Comparison of ENCODE assay signal across 1 cellular context in the genomic region with DNA sequence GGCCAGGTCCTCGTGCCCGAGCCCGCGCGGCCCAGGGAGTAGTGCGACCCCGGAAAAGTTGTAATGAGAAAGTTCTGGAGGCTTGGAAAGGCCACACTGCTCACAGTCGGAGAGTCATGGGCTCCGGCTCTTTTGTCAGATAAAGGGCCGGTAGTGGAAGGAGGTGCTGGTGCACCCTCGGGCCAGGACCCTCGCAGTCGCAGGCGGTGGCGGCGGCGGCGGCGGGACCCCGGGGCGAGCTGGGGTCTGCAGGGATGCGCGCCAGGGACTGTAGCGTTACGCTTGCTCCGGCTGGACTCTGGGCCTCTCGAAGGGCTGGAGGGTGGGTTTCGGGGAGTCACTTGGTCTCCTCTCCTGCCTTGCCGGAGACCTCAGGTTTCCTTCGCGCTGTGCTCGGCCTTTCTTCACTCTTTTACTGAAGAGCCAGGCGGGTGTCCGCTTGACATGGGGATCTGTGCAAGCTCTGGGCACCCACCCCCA.
A peak's percentile ranks its signal among the peaks of the same experiment; 100 is the strongest.
TF ChIP-seq lines count a peak whose summit lies in the region.

No MANE protein-coding gene starts in this region.

TF ChIP-seq in H1, 55 proteins besides CTCF, POLR2A, EP300 and RAD21:
- TF ChIP-seq HDAC2 (IDR thresholded peaks at IDR 0.05; ENCODE audit: borderline replicate concordance in 1 of 2, low read depth in 2 of 2, low read length in 2 of 2) (no peak), CREB1 (IDR thresholded peaks at IDR 0.05) (no peak), ASH2L (IDR thresholded peaks at IDR 0.05; ENCODE audit: low read length) (no peak), TAF1 (IDR thresholded peaks at IDR 0.05; ENCODE audit: low read depth, low read length) (0 out of 2 replicates have a peak, but pooled peaks have one; percentile 0), TBP (IDR thresholded peaks at IDR 0.05; ENCODE audit: low read depth, low read length) (no peak), RXRA (IDR thresholded peaks at IDR 0.05; ENCODE audit: insufficient read depth, low read depth, low read length) (no peak), FOSL1 (IDR thresholded peaks at IDR 0.05; ENCODE audit: insufficient read depth, low read depth, low read length) (no peak), BRCA1 (IDR thresholded peaks at IDR 0.05; ENCODE audit: low read depth, low read length) (no peak), SUZ12 (IDR thresholded peaks at IDR 0.05; ENCODE audit: low read length) (peak; percentile 30; the same call in 1 of the 2 replicates), HDAC6 (IDR thresholded peaks at IDR 0.05; ENCODE audit: low read depth, low read length) (no peak), EZH2 (IDR thresholded peaks at IDR 0.05; ENCODE audit: low read depth, low read length, severe bottlenecking) (peak; percentile 47), USF2 (IDR thresholded peaks at IDR 0.05; ENCODE audit: low read length) (no peak), CTBP2 (IDR thresholded peaks at IDR 0.05; ENCODE audit: borderline replicate concordance, insufficient read depth, insufficient read length, low read length) (no peak), KDM1A (IDR thresholded peaks at IDR 0.05; ENCODE audit: borderline replicate concordance, low read length) (no peak)
- TF ChIP-seq, protein P1, sequence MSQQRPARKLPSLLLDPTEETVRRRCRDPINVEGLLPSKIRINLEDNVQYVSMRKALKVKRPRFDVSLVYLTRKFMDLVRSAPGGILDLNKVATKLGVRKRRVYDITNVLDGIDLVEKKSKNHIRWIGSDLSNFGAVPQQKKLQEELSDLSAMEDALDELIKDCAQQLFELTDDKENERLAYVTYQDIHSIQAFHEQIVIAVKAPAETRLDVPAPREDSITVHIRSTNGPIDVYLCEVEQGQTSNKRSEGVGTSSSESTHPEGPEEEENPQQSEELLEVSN (IDR thresholded peaks at IDR 0.05): no peak; the same call in 1 of the 2 replicates
